Comparison of ENCODE assay signal across 18 cellular contexts in the genomic region with DNA sequence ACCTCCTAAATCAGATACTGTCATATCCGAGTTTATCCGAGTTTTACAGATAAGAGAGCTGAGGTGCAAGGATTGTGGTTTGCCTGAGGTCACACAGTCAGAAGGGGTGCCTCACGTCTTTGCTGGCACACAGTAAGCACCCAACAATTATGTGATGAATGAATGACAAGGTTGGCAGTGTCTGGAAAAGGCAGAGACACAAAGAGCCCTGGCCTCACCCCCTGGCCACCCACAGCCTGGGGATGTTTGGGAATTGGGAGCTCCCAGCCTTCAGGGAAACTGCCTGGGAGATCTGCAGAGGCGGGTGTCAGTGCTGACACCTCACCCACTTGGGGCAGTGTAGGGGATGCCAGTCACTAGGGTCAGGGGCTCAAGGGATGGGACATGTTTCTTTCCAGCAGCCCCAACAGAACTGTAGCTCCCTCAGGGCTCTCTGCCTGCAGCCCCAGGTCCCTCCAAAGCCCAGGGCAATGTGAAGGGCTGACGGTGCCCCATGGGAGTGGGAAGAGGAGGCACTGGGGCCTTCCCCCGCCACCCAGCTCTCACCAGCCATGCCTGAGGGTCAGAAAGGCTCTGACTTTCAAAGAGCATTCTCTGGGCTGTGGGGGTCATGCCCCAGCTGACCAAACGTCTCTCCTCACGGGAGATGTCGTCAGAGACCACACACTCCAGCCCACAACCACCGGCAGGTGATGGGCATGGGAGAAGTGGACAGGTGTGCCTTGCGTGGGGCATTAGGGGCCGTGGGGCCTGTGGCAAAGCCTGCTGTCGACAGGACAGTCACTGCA.
DNase-seq lines count a peak whose midpoint lies in the region; TF ChIP-seq lines count a peak whose summit lies in the region.
"Had no signal": no experiment of that assay in that cellular context is flagged by ENCODE, and none has a peak within 500 bp of the region (broad histone marks: within the 10 kb centered on the region; RNA-seq: fewer than 3 reads in every experiment).

No MANE protein-coding gene starts in this region.

- POLR2A ChIA-PET in PC-9 (lab: Charles Lee; ENCODE audit: unreplicated experiment): interaction anchor here (0.6 to 0.7 kb wide), 2 partner anchors 159 to 603 kb away, joined by 3 to 4 read pairs; no protein-coding TSS in a partner anchor
- POLR2A ChIA-PET in CD4-positive, alpha-beta memory T cell (lab: Charles Lee; ENCODE audit: partially characterized antibody): interaction anchor here (0.9 kb wide), 1 partner anchor 420 kb away, joined by 3 read pairs; no protein-coding TSS in a partner anchor

- H3K4me1 Mint-ChIP-seq in CD4-positive, alpha-beta memory T cell: peaks cover 0 to 2% (median 0%) of the 10 kb centered on the region in 4 donors
- H3K4me1 Mint-ChIP-seq: activated CD4-positive, alpha-beta memory T cell treated with anti-CD3 and anti-CD28 coated beads, Interleukin-2, amount 10 ng/mL, durations not matched to agents 7 days and 5 days; CD8-positive, alpha-beta memory T cell had no signal

- no peaks in the 10 kb centered on the region for H3K36me3 ChIP-seq in BLaER1 treated with 17β-estradiol and CSF1 and Interleukin-3, amounts not matched to agents 10 nM and 100 nM
- no peaks in the 10 kb centered on the region for H3K36me3 ChIP-seq in PC-9 (ENCODE audit: low read depth)
- no peaks in the 10 kb centered on the region for H3K36me3 ChIP-seq in osteoblast (ENCODE audit: insufficient read depth, low read length)
- H3K36me3 ChIP-seq in CD4-positive, alpha-beta memory T cell (ENCODE audit: insufficient read depth, low read length): no peaks in the 10 kb centered on the region

- H3K9me3 ChIP-seq in BLaER1 treated with 17β-estradiol and CSF1 and Interleukin-3, amounts not matched to agents 10 nM and 100 nM (replicated peaks in 1 of 11): peaks cover 0 to 9% (median 0%) of the 10 kb centered on the region in 11 experiments; a peak in 5 of 22 replicates
- H3K9me3 ChIP-seq in PC-9 (ENCODE audit: insufficient read depth, low read depth) (no peaks in the 10 kb centered on the region), osteoblast (ENCODE audit: low read depth, low read length) (no peaks in the 10 kb centered on the region)
- H3K9me3 ChIP-seq in CD4-positive, alpha-beta memory T cell (ENCODE audit: control insufficient read depth in 1 of 2, low read length in 2 of 2): no peaks in the 10 kb centered on the region

- H3K4me2 ChIP-seq in BLaER1 treated with 17β-estradiol and CSF1 and Interleukin-3, amounts not matched to agents 10 nM and 100 nM: peak overlapping the region in 9 of 11 experiments; percentile 29 to 75 (median 67); a peak in 11 of 22 replicates
- H3K4me2 ChIP-seq in PC-9 (peak overlapping the region; percentile 59), osteoblast (ENCODE audit: insufficient read depth, low read length) (no peak overlapping the region)

- no TSS peak for BruUV-seq in PC-9 (replicated peaks; lab: Mats Ljungman, UMichigan)

- H3F3A ChIP-seq in PC-9 (ENCODE audit: insufficient read depth, low read depth): peaks cover 50% of the 10 kb centered on the region

- DNase-seq in PC-9: peak; percentile 63 to 87
- peak; percentile 50 for DNase-seq in epithelial cell of esophagus (ENCODE audit: low read depth)
- DNase-seq in osteoblast (ENCODE audit: insufficient read length, low spot score, missing footprints): peak; percentile 86
- DNase-seq in NCI-H748 treated with DMSO at 0.1 percent for 48 hours (lab: John Stamatoyannopoulos, UW): no peak
- no peak for DNase-seq in SIG-M5 (lab: John Stamatoyannopoulos, UW)
- no peak for DNase-seq in SKM-1 treated with dmso at 0.1 percent for 144 hours (lab: John Stamatoyannopoulos, UW; ENCODE audit: unreplicated experiment)
- DNase-seq in CD4-positive, alpha-beta memory T cell: no peak
- DNase-seq: activated CD4-positive, alpha-beta memory T cell treated with anti-CD3 and anti-CD28 coated beads, Interleukin-2, amount 10 ng/mL, durations not matched to agents 7 days and 5 days; activated naive CD4-positive, alpha-beta T cell treated with anti-CD3 and anti-CD28 coated beads, Interleukin-2, amount 50 U/mL, for 16 hours; CD8-positive, alpha-beta memory T cell; NCI-H1417; NCI-H2107; NCI-H524 treated with DMSO at 0.1 percent for 48 hours; SHP77 treated with DMSO at 0.1 percent for 48 hours; stimulated activated CD4-positive, alpha-beta T cell treated with anti-CD3 and anti-CD28 coated beads, Interleukin-12 subunit alpha, Interleukin-12 subunit beta, amount 100 ng/mL, for 4 hours; stimulated activated CD8-positive, alpha-beta memory T cell treated with anti-CD3 and anti-CD28 coated beads, Interleukin-4, amount 100 ng/mL, for 48 hours; T-helper 2 cell had no signal

- H4K20me1 ChIP-seq in BLaER1 treated with 17β-estradiol and CSF1 and Interleukin-3, amounts not matched to agents 10 nM and 100 nM: no peaks in the 10 kb centered on the region
- H4K20me1 ChIP-seq in PC-9 (ENCODE audit: insufficient read depth) (no peaks in the 10 kb centered on the region), osteoblast (ENCODE audit: insufficient read depth, low read length) (no peaks in the 10 kb centered on the region)

- H3K27ac ChIP-seq in BLaER1 treated with 17β-estradiol and CSF1 and Interleukin-3, amounts not matched to agents 10 nM and 100 nM: no peak overlapping the region
- H3K27ac ChIP-seq in PC-9 (peak overlapping the region; percentile 93), osteoblast (ENCODE audit: low read depth, low read length) (no peak overlapping the region)
- H3K27ac ChIP-seq in CD4-positive, alpha-beta memory T cell (ENCODE audit: low read depth, low read length): no peak overlapping the region

- H3K36me3 Mint-ChIP-seq in CD4-positive, alpha-beta memory T cell: no peaks in the 10 kb centered on the region

- TF ChIP-seq CTCF in PC-9 (conservative IDR thresholded peaks at IDR 0.05) (no peak), epithelial cell of esophagus (IDR thresholded peaks at IDR 0.05; ENCODE audit: insufficient read depth, low read depth, low read length, missing control alignments) (no peak), osteoblast (IDR thresholded peaks at IDR 0.05; ENCODE audit: extremely low read depth, low read depth, low read length) (no peak)

- H2AFZ ChIP-seq in PC-9: no peak overlapping the region
- no peak overlapping the region for H2AFZ ChIP-seq in osteoblast (ENCODE audit: low read length)

- no peak overlapping the region for H3K27ac Mint-ChIP-seq in CD4-positive, alpha-beta memory T cell
- H3K27ac Mint-ChIP-seq: activated CD4-positive, alpha-beta memory T cell treated with anti-CD3 and anti-CD28 coated beads, Interleukin-2, amount 10 ng/mL, durations not matched to agents 7 days and 5 days; CD8-positive, alpha-beta memory T cell had no signal

- H3K4me1 ChIP-seq in BLaER1 treated with 17β-estradiol and CSF1 and Interleukin-3, amounts not matched to agents 10 nM and 100 nM: peaks cover 31 to 47% (median 35%) of the 10 kb centered on the region in 10 experiments
- H3K4me1 ChIP-seq in PC-9 (replicated peaks; ENCODE audit: insufficient read depth) (peaks cover 73% of the 10 kb centered on the region), osteoblast (ENCODE audit: insufficient read depth, low read length) (peaks cover 16% of the 10 kb centered on the region)
- H3K4me1 ChIP-seq in CD4-positive, alpha-beta memory T cell (ENCODE audit: insufficient read depth, low read length): no peaks in the 10 kb centered on the region

- peaks cover 12% of the 10 kb centered on the region for H3K79me2 ChIP-seq in PC-9 (ENCODE audit: low read depth)
- H3K79me2 ChIP-seq in osteoblast (ENCODE audit: insufficient read depth, low read length): no peaks in the 10 kb centered on the region

- peaks cover 0 to 1% of the 10 kb centered on the region in 2 donors for H3K27me3 Mint-ChIP-seq in CD4-positive, alpha-beta memory T cell
- H3K27me3 Mint-ChIP-seq: activated CD4-positive, alpha-beta memory T cell treated with anti-CD3 and anti-CD28 coated beads, Interleukin-2, amount 10 ng/mL, durations not matched to agents 7 days and 5 days; CD8-positive, alpha-beta memory T cell had no signal

- no peaks in the 10 kb centered on the region for H3K27me3 ChIP-seq in BLaER1 treated with 17β-estradiol and CSF1 and Interleukin-3, amounts not matched to agents 10 nM and 100 nM
- H3K27me3 ChIP-seq in PC-9 (ENCODE audit: insufficient read depth, low read depth) (no peaks in the 10 kb centered on the region), osteoblast (ENCODE audit: insufficient read depth, low read length) (no peaks in the 10 kb centered on the region)
- H3K27me3 ChIP-seq in CD4-positive, alpha-beta memory T cell (ENCODE audit: insufficient read depth, low read length): no peaks in the 10 kb centered on the region

- H3K4me3 ChIP-seq in BLaER1 treated with 17β-estradiol and CSF1 and Interleukin-3, amounts not matched to agents 10 nM and 100 nM: no peak overlapping the region
- H3K4me3 ChIP-seq in PC-9: no peak overlapping the region; the same call in 1 of the 2 replicates
- H3K4me3 ChIP-seq in epithelial cell of esophagus (ENCODE audit: low read length): no peak overlapping the region
- H3K4me3 ChIP-seq in osteoblast (ENCODE audit: insufficient read depth, low read length): no peak overlapping the region
- no peak overlapping the region for H3K4me3 ChIP-seq in CD4-positive, alpha-beta memory T cell (ENCODE audit: low read length in 2 of 2)

- CTCF ChIA-PET in PC-9 (lab: Charles Lee): interaction anchor here (0.6 to 1.0 kb wide), 4 partner anchors 22 to 228 kb away, joined by 3 to 20 read pairs (median 3); no protein-coding TSS in a partner anchor
- CTCF ChIA-PET in CD4-positive, alpha-beta memory T cell (lab: Charles Lee; ENCODE audit: partially characterized antibody): no interaction called here

- H3K4me3 Mint-ChIP-seq in CD4-positive, alpha-beta memory T cell: no peak overlapping the region
- H3K4me3 Mint-ChIP-seq: activated CD4-positive, alpha-beta memory T cell treated with anti-CD3 and anti-CD28 coated beads, Interleukin-2, amount 10 ng/mL, durations not matched to agents 7 days and 5 days; CD8-positive, alpha-beta memory T cell had no signal

- no peaks in the 10 kb centered on the region for H3K9me3 Mint-ChIP-seq in CD4-positive, alpha-beta memory T cell
- H3K9me3 Mint-ChIP-seq: CD8-positive, alpha-beta memory T cell had no signal

- no peaks in the 10 kb centered on the region for H3K9me2 ChIP-seq in PC-9 (ENCODE audit: insufficient read depth)

- peak overlapping the region in 1 of 11 experiments; percentile 41; a peak in 1 of 22 replicates for H3K9ac ChIP-seq in BLaER1 treated with 17β-estradiol and CSF1 and Interleukin-3, amounts not matched to agents 10 nM and 100 nM

- intact Hi-C loops in PC-9 (cut with micrococcal nuclease; ENCODE audit: unreplicated experiment): loop anchor here (1.0 kb wide), 1 partner anchor 12 kb away; no protein-coding TSS in a partner anchor
- intact Hi-C loops in CD4-positive, alpha-beta memory T cell (cut with micrococcal nuclease): no loop called here

Comparison
In these comparisons a context has a peak if more than half of its experiments do, and no peak if none do; other contexts are left out.
1. DNase-seq: peak in PC-9 (2 of 2), epithelial cell of esophagus (single experiment) and osteoblast (single experiment); none in NCI-H748 treated with DMSO at 0.1 percent for 48 hours (single experiment), SIG-M5 (single experiment), SKM-1 treated with dmso at 0.1 percent for 144 hours (single experiment) and CD4-positive, alpha-beta memory T cell (0 of 5).